In the genomic region with DNA sequence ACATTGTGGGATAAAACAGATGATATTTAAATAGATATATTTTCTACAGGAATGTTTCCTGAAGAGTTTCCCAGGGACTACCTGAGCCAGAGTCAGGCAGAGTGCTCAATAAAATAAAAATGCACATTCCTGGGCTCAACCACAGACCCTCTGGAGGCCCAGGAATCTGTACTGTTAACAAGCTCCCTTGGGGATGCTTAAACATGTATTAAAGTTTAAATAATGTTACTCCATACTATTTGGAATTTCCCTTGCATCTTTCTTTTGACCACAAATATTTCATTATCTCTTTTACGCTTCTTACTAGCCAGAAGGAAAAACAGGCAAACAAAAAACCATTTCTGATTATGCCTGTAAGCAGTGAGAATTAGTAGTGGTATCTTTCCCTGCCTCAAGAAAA, we compare ENCODE assay signal across 16 cellular contexts. TPM values are rescaled to one million over a fixed set of nuclear protein-coding genes. Genes with fewer than 3 reads are reported as not detected.
DNase-seq lines count a peak whose midpoint lies in the region; ATAC-seq and TF ChIP-seq lines count a peak whose summit lies in the region.
"Had no signal": no experiment of that assay in that cellular context is flagged by ENCODE, and none has a peak within 500 bp of the region (broad histone marks: within the 10 kb centered on the region; RNA-seq: fewer than 3 reads in every experiment).

No MANE protein-coding gene starts in this region.

- DNase-seq in GM23248 (peak; percentile 19), fibroblast of lung (ENCODE audit: low read depth in 2 of 2) (peak; percentile 4 to 57), type B pancreatic cell (ENCODE audit: extremely low spot score, unreplicated experiment) (no peak), SW480 (ENCODE audit: low spot score) (no peak)
- no peak for DNase-seq in activated CD4-positive, alpha-beta T cell treated with anti-CD3 and anti-CD28 coated beads for 4 hours
- DNase-seq: activated CD8-positive, alpha-beta T cell treated with anti-CD3 and anti-CD28 coated beads, Interleukin-2, amount 10 ng/mL, durations not matched to agents 7 days and 5 days; activated naive CD4-positive, alpha-beta T cell treated with anti-CD3 and anti-CD28 coated beads for 36 hours; Kasumi-1; kidney; naive thymus-derived CD8-positive, alpha-beta T cell; NCI-H2171; T-helper 2 cell; upper lobe of left lung had no signal

- ATAC-seq in GM18498 (IDR thresholded peaks at IDR 0.05; ENCODE audit: unreplicated experiment) (peak; percentile 15), HG03378 (IDR thresholded peaks at IDR 0.05; ENCODE audit: unreplicated experiment) (peak; percentile 26), HG03280 (IDR thresholded peaks at IDR 0.05; ENCODE audit: unreplicated experiment) (no peak)
- ATAC-seq: activated CD8-positive, alpha-beta T cell treated with anti-CD3 and anti-CD28 coated beads, Interleukin-2, amount 10 ng/mL, durations not matched to agents 7 days and 5 days; naive thymus-derived CD8-positive, alpha-beta T cell had no signal

- H4K20me1 ChIP-seq in GM23248 (ENCODE audit: insufficient read depth) (no peaks in the 10 kb centered on the region), fibroblast of lung (ENCODE audit: control insufficient read depth, extremely low read depth, insufficient read depth, low read length) (no peaks in the 10 kb centered on the region)

- H3K4me3 Mint-ChIP-seq in type B pancreatic cell = no peak overlapping the region
- H3K4me3 Mint-ChIP-seq: activated CD8-positive, alpha-beta T cell treated with anti-CD3 and anti-CD28 coated beads, Interleukin-2, amount 10 ng/mL, durations not matched to agents 7 days and 5 days; activated naive CD4-positive, alpha-beta T cell treated with anti-CD3 and anti-CD28 coated beads for 36 hours; naive thymus-derived CD8-positive, alpha-beta T cell had no signal

- H3K79me2 ChIP-seq in GM23248 (ENCODE audit: insufficient read depth) = no peaks in the 10 kb centered on the region
- H3K79me2 ChIP-seq in fibroblast of lung (ENCODE audit: control insufficient read depth, insufficient read depth, low read length) = no peaks in the 10 kb centered on the region

- no peaks in the 10 kb centered on the region for H3K9me2 ChIP-seq in GM23248 (ENCODE audit: insufficient read depth)

- H2AFZ ChIP-seq in GM23248 (no peak overlapping the region), fibroblast of lung (ENCODE audit: low read length) (no peak overlapping the region)

- no peaks in the 10 kb centered on the region for H3K9me3 Mint-ChIP-seq in type B pancreatic cell
- H3K9me3 Mint-ChIP-seq: activated naive CD4-positive, alpha-beta T cell treated with anti-CD3 and anti-CD28 coated beads for 36 hours; naive thymus-derived CD8-positive, alpha-beta T cell had no signal

- H3K4me1 Mint-ChIP-seq in type B pancreatic cell (ENCODE audit: unreplicated experiment) = peaks cover 6% of the 10 kb centered on the region
- H3K4me1 Mint-ChIP-seq: naive thymus-derived CD8-positive, alpha-beta T cell had no signal

- no peak overlapping the region for H3K27ac Mint-ChIP-seq in type B pancreatic cell
- H3K27ac Mint-ChIP-seq: activated CD8-positive, alpha-beta T cell treated with anti-CD3 and anti-CD28 coated beads, Interleukin-2, amount 10 ng/mL, durations not matched to agents 7 days and 5 days; activated naive CD4-positive, alpha-beta T cell treated with anti-CD3 and anti-CD28 coated beads for 36 hours; naive thymus-derived CD8-positive, alpha-beta T cell had no signal

- no peak overlapping the region for H3K4me3 ChIP-seq in GM23248
- H3K4me3 ChIP-seq in fibroblast of lung (replicated peaks in 1 of 4; ENCODE audit: control extremely low read depth in 1 of 4, insufficient read depth in 1 of 4, low read depth in 3 of 4, low read length in 4 of 4) = no peak overlapping the region
- H3K4me3 ChIP-seq: upper lobe of left lung had no signal

- no peak overlapping the region for H3K27ac ChIP-seq in GM23248
- H3K27ac ChIP-seq in fibroblast of lung (ENCODE audit: insufficient read depth, low read length) = no peak overlapping the region
- H3K27ac ChIP-seq: upper lobe of left lung had no signal

- peaks cover 13% of the 10 kb centered on the region for H3K36me3 Mint-ChIP-seq in type B pancreatic cell
- H3K36me3 Mint-ChIP-seq: naive thymus-derived CD8-positive, alpha-beta T cell had no signal

- in situ Hi-C loops in GM23248 (cut with MboI) = no loop called here

- TF ChIP-seq CTCF in fibroblast of lung (conservative IDR thresholded peaks at IDR 0.05 in 1 of 2, IDR thresholded peaks at IDR 0.05 in 1 of 2; ENCODE audit: low read depth in 1 of 2, low read length in 2 of 2) = no peak
- no peak for TF ChIP-seq CTCF in type B pancreatic cell (conservative IDR thresholded peaks at IDR 0.05)

- no peak overlapping the region for H3K4me2 ChIP-seq in GM23248 (ENCODE audit: unreplicated experiment)
- H3K4me2 ChIP-seq in fibroblast of lung (ENCODE audit: extremely low read depth, insufficient read depth, low read length) = no peak overlapping the region

- H3K27me3 ChIP-seq in GM23248 (replicated peaks; ENCODE audit: insufficient read depth) (no peaks in the 10 kb centered on the region), fibroblast of lung (ENCODE audit: control insufficient read depth, insufficient read depth, low read length) (no peaks in the 10 kb centered on the region)
- H3K27me3 ChIP-seq: upper lobe of left lung had no signal

- H3K9me3 ChIP-seq in GM23248 (ENCODE audit: low read depth) (no peaks in the 10 kb centered on the region), fibroblast of lung (ENCODE audit: control insufficient read depth, insufficient read depth, low read depth, low read length) (no peaks in the 10 kb centered on the region)
- H3K9me3 ChIP-seq: upper lobe of left lung had no signal

- H3K36me3 ChIP-seq in GM23248 (ENCODE audit: low read depth) = no peaks in the 10 kb centered on the region
- no peaks in the 10 kb centered on the region for H3K36me3 ChIP-seq in fibroblast of lung (ENCODE audit: control insufficient read depth, insufficient read depth, low read length)
- H3K36me3 ChIP-seq: upper lobe of left lung had no signal

- H3K9ac ChIP-seq in GM23248 = no peak overlapping the region
- H3K9ac ChIP-seq in fibroblast of lung (ENCODE audit: insufficient read depth, low read length) = no peak overlapping the region

- no peaks in the 10 kb centered on the region for H3F3A ChIP-seq in GM23248 (ENCODE audit: insufficient read depth)

- WGBS in GM23248 (ENCODE audit: low coverage in 1 of 2, low lambda C conversion rate in 2 of 2, missing lambda C conversion rate in 2 of 2), 2 experiments = 24 to 37% methylated on average over 1 of the region's 1 CpG

- 0 out of 2 replicates have a peak, but pooled peaks cover 4% of the 10 kb centered on the region for H3K4me1 ChIP-seq in GM23248 (ENCODE audit: insufficient read depth)
- no peaks in the 10 kb centered on the region for H3K4me1 ChIP-seq in fibroblast of lung (ENCODE audit: control insufficient read depth, extremely low read depth, insufficient read depth, low read length)
- H3K4me1 ChIP-seq: upper lobe of left lung had no signal

- H3K27me3 Mint-ChIP-seq in type B pancreatic cell = no peaks in the 10 kb centered on the region

RNA-seq across cellular contexts. Expression of a gene that starts 42.3 kb away (rescaled TPM):
- 0.11 and 0.13 TPM in 2 replicates for total RNA-seq in GM23248 (2014; rRNA removed; shearing (Covaris generic))
- 0.10 and 0.11 TPM in 2 replicates for polyA plus RNA-seq in GM23248 (2016; fragmentation: Nextera tagmentation; extraction: Ambion mirVana)
- total RNA-seq in fibroblast of lung = 0.51 and 3.0 TPM in 2 replicates
- polyA plus RNA-seq in fibroblast of lung = 0.94 and 1.2 TPM in 2 replicates
- polyA plus RNA-seq in fibroblast of lung (2012) = 0.65 and 0.75 TPM in 2 replicates
- polyA minus RNA-seq in fibroblast of lung (ENCODE audit: low replicate concordance) = 1.1 and 1.4 TPM in 2 replicates
- total RNA-seq in type B pancreatic cell (ENCODE audit: low replicate concordance) = 4.0 and 4.2 TPM in 2 replicates

Comparison
In these comparisons a context has a peak if more than half of its experiments do, and no peak if none do; other contexts are left out.
1. DNase-seq: peak in GM23248 (single experiment) and fibroblast of lung (2 of 2); none in type B pancreatic cell (single experiment), SW480 (single experiment) and activated CD4-positive, alpha-beta T cell treated with anti-CD3 and anti-CD28 coated beads for 4 hours (0 of 2).